Comparison of ENCODE assay signal across 28 cellular contexts in the genomic region with DNA sequence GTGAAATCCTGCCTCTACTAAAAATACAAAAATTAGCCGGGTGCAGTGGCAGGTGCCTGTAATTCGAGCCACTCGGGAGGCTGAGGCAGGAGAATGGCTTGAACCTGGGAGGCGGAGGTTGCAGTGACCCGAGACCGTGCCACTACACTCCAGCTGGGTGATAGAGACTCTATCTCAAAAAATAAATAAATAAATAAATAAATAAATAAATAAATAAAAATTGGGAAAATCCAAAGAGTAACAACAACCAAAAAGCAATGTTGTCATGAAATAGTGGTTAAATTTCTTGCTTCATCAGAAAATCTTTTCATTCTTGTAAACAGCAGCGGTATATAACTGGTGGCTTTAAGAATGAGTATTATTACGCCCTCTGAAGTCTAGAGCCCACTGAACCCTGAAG.
"Had no signal": no experiment of that assay in that cellular context is flagged by ENCODE, and none has a peak within 500 bp of the region (broad histone marks: within the 10 kb centered on the region; RNA-seq: fewer than 3 reads in every experiment).

No MANE protein-coding gene starts in this region.

- H3K27ac Mint-ChIP-seq: stimulated activated effector memory CD8-positive, alpha-beta T cell treated with anti-CD3 and anti-CD28 coated beads, Interleukin-12 subunit alpha, Interleukin-12 subunit beta, amount 100 ng/mL, for 72 hours; stimulated activated memory B cell treated with anti-CD40 and anti-IgM and Interleukin-4, amounts not matched to agents 10 μg/mL and 1 μg/mL and 100 μg/mL, for 72 hours; stimulated activated naive CD8-positive, alpha-beta T cell treated with anti-CD3 and anti-CD28 coated beads, Interleukin-15, amount 100 ng/mL, for 72 hours; stimulated activated naive CD8-positive, alpha-beta T cell treated with anti-CD3 and anti-CD28 coated beads, Interleukin-15, Interleukin-2, amounts not matched to agents 100 ng/mL and 50 ng/mL, for 24 hours; type B pancreatic cell had no signal

- H3K4me1 ChIP-seq: stomach, suprapubic skin, testis, thyroid gland, tibial artery, tibial nerve, transverse colon, upper lobe of left lung, upper lobe of right lung, uterus, vagina had no signal

- H3K9me3 Mint-ChIP-seq: stimulated activated effector memory CD8-positive, alpha-beta T cell treated with anti-CD3 and anti-CD28 coated beads, Interleukin-12 subunit alpha, Interleukin-12 subunit beta, amount 100 ng/mL, for 72 hours; stimulated activated memory B cell treated with anti-CD40 and anti-IgM and Interleukin-4, amounts not matched to agents 10 μg/mL and 1 μg/mL and 100 μg/mL, for 72 hours; stimulated activated naive CD8-positive, alpha-beta T cell treated with anti-CD3 and anti-CD28 coated beads, Interleukin-15, amount 100 ng/mL, for 72 hours; stimulated activated naive CD8-positive, alpha-beta T cell treated with anti-CD3 and anti-CD28 coated beads, Interleukin-15, Interleukin-2, amounts not matched to agents 100 ng/mL and 50 ng/mL, for 24 hours; type B pancreatic cell had no signal

- FAIRE-seq: urothelium cell line had no signal

- H3K36me3 ChIP-seq: uterus had no signal

- H3K27me3 Mint-ChIP-seq: stimulated activated memory B cell treated with anti-CD40 and anti-IgM and Interleukin-4, amounts not matched to agents 10 μg/mL and 1 μg/mL and 100 μg/mL, for 72 hours; stimulated activated naive CD8-positive, alpha-beta T cell treated with anti-CD3 and anti-CD28 coated beads, Interleukin-15, amount 100 ng/mL, for 72 hours; stimulated activated naive CD8-positive, alpha-beta T cell treated with anti-CD3 and anti-CD28 coated beads, Interleukin-15, Interleukin-2, amounts not matched to agents 100 ng/mL and 50 ng/mL, for 24 hours; type B pancreatic cell had no signal

- ATAC-seq: stimulated activated effector memory CD8-positive, alpha-beta T cell treated with anti-CD3 and anti-CD28 coated beads, Interleukin-12 subunit alpha, Interleukin-12 subunit beta, amount 100 ng/mL, for 72 hours; stimulated activated memory B cell treated with anti-CD40 and anti-IgM and Interleukin-4, amounts not matched to agents 10 μg/mL and 1 μg/mL and 100 μg/mL, for 72 hours; stimulated activated naive CD8-positive, alpha-beta T cell treated with anti-CD3 and anti-CD28 coated beads, Interleukin-15, amount 100 ng/mL, for 72 hours; stimulated activated naive CD8-positive, alpha-beta T cell treated with anti-CD3 and anti-CD28 coated beads, Interleukin-15, Interleukin-2, amounts not matched to agents 100 U/mL and 50 U/mL, for 24 hours; upper lobe of right lung had no signal

- DNase-seq: stimulated activated CD4-positive, alpha-beta T cell treated with anti-CD3 and anti-CD28 coated beads, Interleukin-2, amount 100 ng/mL, for 48 hours; stimulated activated CD4-positive, alpha-beta T cell treated with anti-CD3 and anti-CD28 coated beads, Interleukin-4, amount 100 ng/mL, for 1 hour; stimulated activated CD4-positive, alpha-beta T cell treated with anti-CD3 and anti-CD28 coated beads, Interleukin-4, amount 100 ng/mL, for 24 hours; stimulated activated CD4-positive, alpha-beta T cell treated with anti-CD3 and anti-CD28 coated beads, Interleukin-4, amount 100 ng/mL, for 4 hours; stimulated activated CD8-positive, alpha-beta memory T cell treated with anti-CD3 and anti-CD28 coated beads, Interleukin-4, amount 100 ng/mL, for 48 hours; stimulated activated naive CD4-positive, alpha-beta T cell; stimulated activated naive CD4-positive, alpha-beta T cell treated with Interleukin-2 at 50 U/mL for 16 hours; stimulated activated naive CD8-positive, alpha-beta T cell treated with anti-CD3 and anti-CD28 coated beads, Interleukin-15, amount 100 ng/mL, for 72 hours; stimulated activated naive CD8-positive, alpha-beta T cell treated with anti-CD3 and anti-CD28 coated beads, Interleukin-15, Interleukin-2, amounts not matched to agents 100 U/mL and 50 U/mL, for 24 hours; stomach; substantia nigra; testis; thyroid gland; tibial artery; transverse colon; trophoblast cell; upper lobe of left lung; upper lobe of right lung; uterus had no signal

- H3K9me3 ChIP-seq: stomach, suprapubic skin, testis, thoracic aorta, thyroid gland, tibial artery, tibial nerve, transverse colon, upper lobe of left lung, upper lobe of right lung, uterus, vagina had no signal

- H3K4me1 Mint-ChIP-seq: stimulated activated effector memory CD8-positive, alpha-beta T cell treated with anti-CD3 and anti-CD28 coated beads, Interleukin-12 subunit alpha, Interleukin-12 subunit beta, amount 100 ng/mL, for 72 hours; stimulated activated memory B cell treated with anti-CD40 and anti-IgM and Interleukin-4, amounts not matched to agents 10 μg/mL and 1 μg/mL and 100 μg/mL, for 72 hours; stimulated activated naive CD8-positive, alpha-beta T cell treated with anti-CD3 and anti-CD28 coated beads, Interleukin-15, amount 100 ng/mL, for 72 hours had no signal

- H3K4me3 Mint-ChIP-seq: stimulated activated effector memory CD8-positive, alpha-beta T cell treated with anti-CD3 and anti-CD28 coated beads, Interleukin-12 subunit alpha, Interleukin-12 subunit beta, amount 100 ng/mL, for 72 hours; stimulated activated memory B cell treated with anti-CD40 and anti-IgM and Interleukin-4, amounts not matched to agents 10 μg/mL and 1 μg/mL and 100 μg/mL, for 72 hours; stimulated activated naive CD8-positive, alpha-beta T cell treated with anti-CD3 and anti-CD28 coated beads, Interleukin-15, amount 100 ng/mL, for 72 hours; stimulated activated naive CD8-positive, alpha-beta T cell treated with anti-CD3 and anti-CD28 coated beads, Interleukin-15, Interleukin-2, amounts not matched to agents 100 ng/mL and 50 ng/mL, for 24 hours; type B pancreatic cell had no signal

- H3K27ac ChIP-seq: stomach, suprapubic skin, testis, thoracic aorta, thyroid gland, tibial artery, tibial nerve, transverse colon, upper lobe of left lung, upper lobe of right lung, uterus, vagina had no signal

- H3K4me3 ChIP-seq: stomach, suprapubic skin, testis, thoracic aorta, thyroid gland, tibial artery, tibial nerve, transverse colon, upper lobe of left lung, upper lobe of right lung, uterus, vagina had no signal
